Comparison of ENCODE assay signal across 27 cellular contexts in genomic region chr1:22553991-22554522, GRCh38. TPM values are rescaled to one million over a fixed set of nuclear protein-coding genes. Genes with fewer than 3 reads are reported as not detected.
DNase-seq lines count a peak whose midpoint lies in the region; ATAC-seq, FAIRE-seq and TF ChIP-seq lines count a peak whose summit lies in the region.
"Had no signal": no experiment of that assay in that cellular context is flagged by ENCODE, and none has a peak within 500 bp of the region (broad histone marks: within the 10 kb centered on the region; RNA-seq: fewer than 3 reads in every experiment).

No MANE protein-coding gene starts in this region.

- H3K4me3 ChIP-seq in bronchial epithelial cell (ENCODE audit: low read depth, low read length) (no peak overlapping the region), mucosa of descending colon (no peak overlapping the region), mammary epithelial cell (replicated peaks in 1 of 3; ENCODE audit: insufficient read depth in 1 of 3, low read depth in 2 of 3, low read length in 3 of 3) (no peak overlapping the region), dorsolateral prefrontal cortex (no peak overlapping the region)
- H3K4me3 ChIP-seq: BLaER1 had no signal

- no peaks in the 10 kb centered on the region for H3K79me2 ChIP-seq in mammary epithelial cell (ENCODE audit: insufficient read depth, low read length)

- no peaks in the 10 kb centered on the region for H3K36me3 ChIP-seq in bronchial epithelial cell (ENCODE audit: control insufficient read depth, insufficient read depth, low read length)
- H3K36me3 ChIP-seq in mucosa of descending colon (ENCODE audit: low read depth), result no peaks in the 10 kb centered on the region
- H3K36me3 ChIP-seq in mammary epithelial cell (ENCODE audit: insufficient read depth, low read length), result no peaks in the 10 kb centered on the region
- H3K36me3 ChIP-seq: BLaER1 had no signal

- ATAC-seq in mucosa of descending colon, result peak; percentile 60
- ATAC-seq: HCT116, PC-3 had no signal

- no peaks in the 10 kb centered on the region for H4K20me1 ChIP-seq in mammary epithelial cell (ENCODE audit: insufficient read depth, low read length)
- H4K20me1 ChIP-seq: BLaER1 had no signal

- CTCF ChIA-PET in mammary epithelial cell (lab: Charles Lee; ENCODE audit: low non-redundant PET), result no interaction called here

- WGBS in mammary epithelial cell (ENCODE audit: low coverage, missing lambda C conversion rate), result 94% methylated on average over 6 of the region's 8 CpGs

- TF ChIP-seq CTCF in bronchial epithelial cell (IDR thresholded peaks at IDR 0.05; ENCODE audit: insufficient read depth, low read length, severe bottlenecking) (no peak), mucosa of descending colon (IDR thresholded peaks at IDR 0.05) (no peak), mammary epithelial cell (conservative IDR thresholded peaks at IDR 0.05 in 1 of 2, IDR thresholded peaks at IDR 0.05 in 1 of 2; ENCODE audit: extremely low read depth in 1 of 2, insufficient read depth in 1 of 2, low read depth in 1 of 2, low read length in 2 of 2) (no peak), dorsolateral prefrontal cortex (IDR thresholded peaks at IDR 0.05 in 54 of 56, conservative IDR thresholded peaks at IDR 0.05 in 2 of 56; ENCODE audit: low read depth in 1 of 56, partially characterized antibody in 56 of 56) (no peak)

- intact Hi-C loops in mucosa of descending colon (cut with DNase I, micrococcal nuclease) (no loop called here), mammary epithelial cell (cut with micrococcal nuclease) (no loop called here), dorsolateral prefrontal cortex (cut with DNase I) (no loop called here)

- H3K27ac ChIP-seq in mammary epithelial cell (ENCODE audit: insufficient read depth, low read depth, low read length), result no peak overlapping the region
- no peak overlapping the region for H3K27ac ChIP-seq in dorsolateral prefrontal cortex
- H3K27ac ChIP-seq: BLaER1 had no signal

- DNase-seq in EH (ENCODE audit: low read depth) (peak; percentile 3), NCI-H69 (lab: John Stamatoyannopoulos, UW) (peak; percentile 4), bronchial epithelial cell (ENCODE audit: low read depth) (no peak), mucosa of descending colon (peak in 2 of 3 donors; percentile 30 to 42), epidermal melanocyte (ENCODE audit: insufficient read length, low spot score) (no peak), NCI-H2196 treated with DMSO at 0.1 percent for 48 hours (lab: John Stamatoyannopoulos, UW; ENCODE audit: unreplicated experiment) (no peak), mammary epithelial cell (no peak), dorsolateral prefrontal cortex (no peak)
- DNase-seq: CD4-positive, CD25-positive, alpha-beta regulatory T cell; DMS153; Kasumi-1; NCI-H1105; NCI-H1436 treated with DMSO at 0.1 percent for 48 hours; NCI-H187 treated with DMSO at 0.1 percent for 48 hours; NCI-H2171 treated with DMSO at 0.1 percent for 48 hours; NCI-H446; NCI-H524 treated with DMSO at 0.1 percent for 48 hours; PC-3; SW 1271 had no signal

- no peak overlapping the region for H3K9ac ChIP-seq in mammary epithelial cell (ENCODE audit: insufficient read depth, low read length)
- H3K9ac ChIP-seq: BLaER1, SK-N-SH had no signal

- H3K27me3 ChIP-seq in bronchial epithelial cell (ENCODE audit: control insufficient read depth, insufficient read depth, low read length) (peaks cover 13% of the 10 kb centered on the region), mammary epithelial cell (ENCODE audit: insufficient read depth, low read length) (peaks cover 5% of the 10 kb centered on the region), dorsolateral prefrontal cortex (peaks cover 0 to 79% (median 24%) of the 10 kb centered on the region in 45 donors)
- H3K27me3 ChIP-seq: BLaER1 had no signal

- no TSS peak for BruUV-seq in mammary epithelial cell (replicated peaks; lab: Mats Ljungman, UMichigan)

- H2AFZ ChIP-seq in mammary epithelial cell (ENCODE audit: low read depth, low read length), result no peak overlapping the region

- no peaks in the 10 kb centered on the region for H3K9me3 ChIP-seq in mucosa of descending colon
- no peaks in the 10 kb centered on the region for H3K9me3 ChIP-seq in mammary epithelial cell (replicated peaks; ENCODE audit: insufficient read depth, low read length)
- H3K9me3 ChIP-seq: BLaER1, SK-N-SH had no signal

- no peak overlapping the region for H3K4me2 ChIP-seq in mammary epithelial cell (ENCODE audit: insufficient read depth, low read depth, low read length)
- H3K4me2 ChIP-seq: BLaER1, SK-N-SH had no signal

- dilution Hi-C loops in mammary epithelial cell (cut with HindIII; ENCODE audit: low sequenced_read_pairs), result no loop called here

- peak; percentile 18 for FAIRE-seq in bronchial epithelial cell (lab: Jason Lieb, UNC)
- FAIRE-seq: A204.1 had no signal

- in situ Hi-C loops in mammary epithelial cell (cut with MboI; ENCODE audit: low sequenced_read_pairs in 2 of 2), result no loop called here

- H3K4me1 ChIP-seq in mucosa of descending colon (ENCODE audit: low read depth), result peaks cover 20% of the 10 kb centered on the region
- no peaks in the 10 kb centered on the region for H3K4me1 ChIP-seq in mammary epithelial cell (ENCODE audit: insufficient read depth, low read length)
- H3K4me1 ChIP-seq: BLaER1 had no signal

RNA-seq across cellular contexts. Expression of gene EPHA8, which starts 9.2 kb away (rescaled TPM):
- not detected in 2 replicates for total RNA-seq in bronchial epithelial cell
- total RNA-seq in mucosa of descending colon, result not detected
- total RNA-seq in mammary epithelial cell, result not detected
- polyA plus RNA-seq in mammary epithelial cell, result not detected
- not detected for polyA minus RNA-seq in mammary epithelial cell
- 1 to 10 TPM in 109 of 120 experiments, under 1 TPM in 11; 0.49 to 5.7 (median 1.8) TPM for total RNA-seq in dorsolateral prefrontal cortex
- total RNA-seq: CD4-positive, CD25-positive, alpha-beta regulatory T cell; G401; HT-29; M059J had no signal
- polyA plus RNA-seq: AG04450; CD4-positive, CD25-positive, alpha-beta regulatory T cell had no signal

Comparison
In these comparisons a context has a peak if more than half of its experiments do, and no peak if none do; other contexts are left out.
1. DNase-seq: peak in EH (single experiment), NCI-H69 (single experiment) and mucosa of descending colon (2 of 3); none in bronchial epithelial cell (single experiment), epidermal melanocyte (single experiment), NCI-H2196 treated with DMSO at 0.1 percent for 48 hours (single experiment), mammary epithelial cell (single experiment) and dorsolateral prefrontal cortex (0 of 10).